In the genomic region with DNA sequence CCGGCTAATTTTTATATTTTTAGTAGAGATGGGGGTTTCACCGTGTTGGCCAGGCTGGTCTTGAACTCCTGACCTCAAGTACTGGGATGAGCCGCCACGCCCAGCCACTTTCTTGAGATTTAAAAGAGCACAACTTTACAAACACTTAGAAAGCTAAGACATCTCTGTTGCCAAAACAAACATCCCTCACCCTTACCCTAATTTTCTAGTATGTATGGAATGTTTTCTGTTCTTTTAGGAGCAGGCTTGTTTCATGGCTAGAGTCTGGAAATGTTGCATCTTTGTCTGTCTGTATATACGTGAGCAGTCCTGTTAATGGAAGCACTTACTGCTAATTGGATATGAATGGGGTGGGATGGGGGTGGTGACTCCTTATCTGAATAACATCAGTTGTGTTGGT, we compare ENCODE assay signal across 18 cellular contexts. TPM values are rescaled to one million over a fixed set of nuclear protein-coding genes. Genes with fewer than 3 reads are reported as not detected.
A peak's percentile ranks its signal among the peaks of the same experiment; 100 is the strongest.
DNase-seq lines count a peak whose midpoint lies in the region; ATAC-seq, FAIRE-seq and TF ChIP-seq lines count a peak whose summit lies in the region.
"Had no signal": no experiment of that assay in that cellular context is flagged by ENCODE, and none has a peak within 500 bp of the region (broad histone marks: within the 10 kb centered on the region; RNA-seq: fewer than 3 reads in every experiment).

No MANE protein-coding gene starts in this region.

- peak overlapping the region; percentile 55 for H3K4me3 ChIP-seq in thoracic aorta
- H3K4me3 ChIP-seq: lower lobe of right lung, vagina had no signal

- H3K27me3 ChIP-seq in thoracic aorta (replicated peaks; ENCODE audit: insufficient read depth): no peaks in the 10 kb centered on the region
- H3K27me3 ChIP-seq: vagina had no signal

- ATAC-seq in thoracic aorta (ENCODE audit: insufficient number of reproducible peaks, low FRiP score, low read depth): no peak
- ATAC-seq: activated CD4-positive, alpha-beta T cell treated with anti-CD3 and anti-CD28 coated beads for 36 hours; natural killer cell treated with Interleukin-12 subunit alpha and Interleukin-12 subunit beta and Interleukin-15 and Interleukin-18, amount 100 ng/mL, for 72 hours; right cardiac atrium had no signal

- no peaks in the 10 kb centered on the region for H3K9me3 ChIP-seq in thoracic aorta
- H3K9me3 ChIP-seq: lower lobe of right lung, vagina had no signal

- H3K36me3 ChIP-seq in thoracic aorta: no peaks in the 10 kb centered on the region
- H3K36me3 ChIP-seq: lower lobe of right lung, vagina had no signal

- TF ChIP-seq POLR2A in GM12892 (IDR thresholded peaks at IDR 0.05; ENCODE audit: low read depth, low read length): no peak

- DNase-seq in GM12892 (ENCODE audit: insufficient read length) (no peak), astrocyte of the hippocampus (ENCODE audit: low read depth, low spot score) (peak; percentile 61), iris pigment epithelial cell (ENCODE audit: low read depth) (peak; percentile 86), thoracic aorta (ENCODE audit: low spot score) (no peak), T-helper 9 cell (no peak), NCI-H345 treated with DMSO at 0.1 percent for 48 hours (lab: John Stamatoyannopoulos, UW; ENCODE audit: unreplicated experiment) (no peak), medulla oblongata (ENCODE audit: extremely low spot score) (no peak)
- DNase-seq: activated CD4-positive, alpha-beta T cell treated with anti-CD3 and anti-CD28 coated beads for 36 hours; activated naive CD4-positive, alpha-beta T cell treated with anti-CD3 and anti-CD28 coated beads, Interleukin-2, amount 10 ng/mL, durations not matched to agents 7 days and 5 days; CD4-positive, alpha-beta memory T cell; lower lobe of right lung; NCI-H1105; right cardiac atrium had no signal

- peak; percentile 62 for FAIRE-seq in GM12892 (lab: Jason Lieb, UNC)
- FAIRE-seq: GM12891 had no signal

- TF ChIP-seq CTCF in thoracic aorta (IDR thresholded peaks at IDR 0.05): no peak

- H3K27ac ChIP-seq in thoracic aorta: peak overlapping the region; percentile 18 to 65
- H3K27ac ChIP-seq: epithelial cell of prostate, lower lobe of right lung, vagina had no signal

- H3K4me1 ChIP-seq in thoracic aorta (ENCODE audit: control insufficient read depth in 1 of 2, low read depth in 2 of 2): peaks cover 14 to 25% of the 10 kb centered on the region in 2 donors
- H3K4me1 ChIP-seq: lower lobe of right lung, vagina had no signal

RNA-seq across cellular contexts. Expression of a gene that starts 2.9 kb away (rescaled TPM):
- polyA plus RNA-seq in GM12892 (2012; ENCODE audit: missing spikeins): 0.38 TPM
- 1 to 10 TPM in 1 of 2 donors, not detected in 1; 2.5 TPM for total RNA-seq in thoracic aorta
- total RNA-seq: CD4-positive, alpha-beta memory T cell; T-helper 2 cell treated with Interferon-gamma antibody and Interleukin-4, amounts not matched to agents 100 ng/mL and 5 ng/mL, for 36 hours had no signal

RNA-seq across cellular contexts. Expression of a gene that starts 42.0 kb away (rescaled TPM):
- polyA plus RNA-seq in GM12892 (2012; ENCODE audit: missing spikeins): 0.47 TPM
- total RNA-seq in thoracic aorta: under 1 TPM; 0.41 to 0.63 TPM
- total RNA-seq: CD4-positive, alpha-beta memory T cell; lower lobe of right lung; right cardiac atrium; vagina had no signal
- polyA plus RNA-seq: CD4-positive, alpha-beta memory T cell; right cardiac atrium had no signal

RNA-seq across cellular contexts. Expression of a gene that starts 50.5 kb away (rescaled TPM):
- polyA plus RNA-seq in GM12892 (2012; ENCODE audit: missing spikeins): 22.6 TPM
- total RNA-seq in thoracic aorta: 10 to 100 TPM in 1 of 2 donors, 1 to 10 TPM in 1; 7.3 to 13.1 TPM

Comparison
In these comparisons a context has a peak if more than half of its experiments do, and no peak if none do; other contexts are left out.
1. DNase-seq: peak in astrocyte of the hippocampus (single experiment) and iris pigment epithelial cell (single experiment); none in GM12892 (single experiment), thoracic aorta (single experiment), T-helper 9 cell (single experiment), NCI-H345 treated with DMSO at 0.1 percent for 48 hours (single experiment) and medulla oblongata (single experiment).